ENCODE assay signal across 10 cellular contexts in the genomic region with DNA sequence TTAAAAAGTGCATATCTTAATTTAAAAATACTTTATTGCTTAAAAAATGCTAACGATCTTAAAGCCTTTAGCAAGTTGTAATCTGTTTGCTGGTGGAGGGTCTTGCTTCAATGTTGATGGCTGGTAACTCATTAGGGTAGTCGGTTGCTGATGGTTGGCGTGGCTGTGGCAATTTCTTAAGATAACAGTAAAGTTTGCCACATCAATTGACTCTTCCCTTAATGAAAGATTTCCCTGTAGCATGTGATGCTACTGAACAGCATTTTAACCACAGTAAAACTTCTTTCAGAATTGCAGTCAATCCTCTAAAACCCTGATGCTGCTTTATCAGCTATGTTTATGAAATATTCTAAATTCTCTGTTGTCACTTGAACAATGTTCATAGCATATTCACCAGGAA.
"Had no signal": no experiment of that assay in that cellular context is flagged by ENCODE, and none has a peak within 500 bp of the region (broad histone marks: within the 10 kb centered on the region; RNA-seq: fewer than 3 reads in every experiment).

No MANE protein-coding gene starts in this region.

- H3K9me3 ChIP-seq: HAP-1 had no signal

- H3K27ac ChIP-seq: GM23248 had no signal

- H3K4me1 ChIP-seq: HAP-1 had no signal

- DNase-seq: GM23248, GOT3, H7, H9, HCEC 1CT, HFFc6 had no signal

- H3K36me3 ChIP-seq: HAP-1 had no signal

- H3K9ac ChIP-seq: GM23248 had no signal

- H3K4me3 ChIP-seq: GM23248, GM23338, HAP-1 had no signal

- H3K4me2 ChIP-seq: GM23338 had no signal

- H2AFZ ChIP-seq: GM23248, GM23338 had no signal

- FAIRE-seq: H1, H54 had no signal
